ENCODE assay signal across 33 cellular contexts in genomic region chr9:93916358-93916757, GRCh38. TPM values are rescaled to one million over a fixed set of nuclear protein-coding genes. Genes with fewer than 3 reads are reported as not detected.
"Had no signal": no experiment of that assay in that cellular context is flagged by ENCODE, and none has a peak within 500 bp of the region (broad histone marks: within the 10 kb centered on the region; RNA-seq: fewer than 3 reads in every experiment).

No MANE protein-coding gene starts in this region.

- H3K27me3 Mint-ChIP-seq: activated CD4-positive, alpha-beta memory T cell treated with anti-CD3 and anti-CD28 coated beads, Interleukin-2, amount 10 ng/mL, durations not matched to agents 7 days and 5 days; activated CD4-positive, alpha-beta T cell treated with anti-CD3 and anti-CD28 coated beads, Interleukin-2, amount 10 ng/mL, durations not matched to agents 7 days and 5 days; activated naive CD8-positive, alpha-beta T cell; activated T-cell treated with anti-CD3 and anti-CD28 coated beads, Interleukin-2, amount 50 U/mL, for 24 hours had no signal

- H3K4me3 Mint-ChIP-seq: activated CD4-positive, alpha-beta memory T cell treated with anti-CD3 and anti-CD28 coated beads, Interleukin-2, amount 10 ng/mL, durations not matched to agents 7 days and 5 days; activated CD4-positive, alpha-beta T cell treated with anti-CD3 and anti-CD28 coated beads, Interleukin-2, amount 10 ng/mL, durations not matched to agents 7 days and 5 days; activated naive CD8-positive, alpha-beta T cell; activated T-cell treated with anti-CD3 and anti-CD28 coated beads, Interleukin-2, amount 50 U/mL, for 24 hours; activated T-cell treated with anti-CD3 and anti-CD28 coated beads, Interleukin-2, amount 50 U/mL, for 72 hours; central memory CD8-positive, alpha-beta T cell; dendritic cell treated with granulocyte-macrophage colony-stimulating factor and Interleukin-4, amounts not matched to agents 40 ng/mL and 50 ng/mL, for 4 days; endodermal cell had no signal

- H3K9me3 ChIP-seq: esophagus muscularis mucosa, gastrocnemius medialis, heart left ventricle had no signal

- H3K4me1 Mint-ChIP-seq: activated CD4-positive, alpha-beta T cell treated with anti-CD3 and anti-CD28 coated beads, Interleukin-2, amount 10 ng/mL, durations not matched to agents 7 days and 5 days; central memory CD8-positive, alpha-beta T cell; endodermal cell had no signal

- H3K36me3 ChIP-seq: brain microvascular endothelial cell, esophagus muscularis mucosa, gastrocnemius medialis, heart left ventricle had no signal

- H3K9me3 Mint-ChIP-seq: activated CD4-positive, alpha-beta memory T cell treated with anti-CD3 and anti-CD28 coated beads, Interleukin-2, amount 10 ng/mL, durations not matched to agents 7 days and 5 days; activated CD4-positive, alpha-beta T cell treated with anti-CD3 and anti-CD28 coated beads, Interleukin-2, amount 10 ng/mL, durations not matched to agents 7 days and 5 days; activated T-cell treated with anti-CD3 and anti-CD28 coated beads, Interleukin-2, amount 50 U/mL, for 24 hours; activated T-cell treated with anti-CD3 and anti-CD28 coated beads, Interleukin-2, amount 50 U/mL, for 72 hours; central memory CD8-positive, alpha-beta T cell; dendritic cell treated with granulocyte-macrophage colony-stimulating factor and Interleukin-4, amounts not matched to agents 40 ng/mL and 50 ng/mL, for 4 days; endodermal cell had no signal

- H3K36me3 Mint-ChIP-seq: activated naive CD8-positive, alpha-beta T cell had no signal

- H3K27ac ChIP-seq: brain microvascular endothelial cell, coronary artery, dorsolateral prefrontal cortex, esophagus muscularis mucosa, foreskin keratinocyte, gastrocnemius medialis, heart left ventricle had no signal

- ATAC-seq: activated T-cell treated with anti-CD3 and anti-CD28 coated beads, Interleukin-2, amount 50 U/mL, for 72 hours; foreskin keratinocyte; gastrocnemius medialis; heart left ventricle had no signal

- H3K4me1 ChIP-seq: foreskin keratinocyte, gastrocnemius medialis had no signal

- H3K4me3 ChIP-seq: coronary artery, dorsolateral prefrontal cortex, esophagus muscularis mucosa, gastrocnemius medialis, heart left ventricle had no signal

- H3K27ac Mint-ChIP-seq: activated CD4-positive, alpha-beta memory T cell treated with anti-CD3 and anti-CD28 coated beads, Interleukin-2, amount 10 ng/mL, durations not matched to agents 7 days and 5 days; activated CD4-positive, alpha-beta T cell treated with anti-CD3 and anti-CD28 coated beads, Interleukin-2, amount 10 ng/mL, durations not matched to agents 7 days and 5 days; activated naive CD8-positive, alpha-beta T cell; activated T-cell treated with anti-CD3 and anti-CD28 coated beads, Interleukin-2, amount 50 U/mL, for 24 hours; activated T-cell treated with anti-CD3 and anti-CD28 coated beads, Interleukin-2, amount 50 U/mL, for 72 hours; dendritic cell treated with granulocyte-macrophage colony-stimulating factor and Interleukin-4, amounts not matched to agents 40 ng/mL and 50 ng/mL, for 4 days; endodermal cell had no signal

- DNase-seq: activated CD4-positive, alpha-beta memory T cell treated with anti-CD3 and anti-CD28 coated beads, Interleukin-2, amount 10 ng/mL, durations not matched to agents 7 days and 5 days; activated CD4-positive, alpha-beta T cell treated with anti-CD3 and anti-CD28 coated beads for 4 hours; activated CD4-positive, alpha-beta T cell treated with anti-CD3 and anti-CD28 coated beads, Interleukin-2, amount 10 ng/mL, durations not matched to agents 7 days and 5 days; activated CD4-positive, alpha-beta T cell treated with anti-CD3 and anti-CD28 coated beads, Interleukin-2, amount 50 U/mL, for 4 hours; activated CD4-positive, CD25-positive, alpha-beta regulatory T cell; activated CD4-positive, CD25-positive, alpha-beta regulatory T cell treated with anti-CD3 and anti-CD28 coated beads, Interleukin-2, amount 50 U/mL, for 72 hours; activated CD8-positive, alpha-beta memory T cell treated with anti-CD3 and anti-CD28 coated beads, Interleukin-2, amount 50 U/mL, for 48 hours; activated gamma-delta T cell treated with Interleukin-2 at 50 U/mL for 16 hours; activated naive CD4-positive, alpha-beta T cell treated with anti-CD3 and anti-CD28 coated beads, Interleukin-2, amount 50 U/mL, for 16 hours; activated naive CD4-positive, alpha-beta T cell treated with Interleukin-2 at 50 U/mL for 16 hours; activated T-cell treated with anti-CD3 and anti-CD28 coated beads for 4 hours; activated T-cell treated with anti-CD3 and anti-CD28 coated beads, Interleukin-2, amount 50 U/mL, for 24 hours; activated T-cell treated with anti-CD3 and anti-CD28 coated beads, Interleukin-2, amount 50 U/mL, for 72 hours; amniotic stem cell; anterior cingulate cortex; brain microvascular endothelial cell; dorsolateral prefrontal cortex; effector memory CD4-positive, alpha-beta T cell; endodermal cell; erythroblast; foreskin keratinocyte; gastrocnemius medialis; glutamatergic neuron; T-helper 2 cell had no signal

RNA-seq across cellular contexts. Expression of gene BARX1, which starts 38.8 kb away (rescaled TPM):
- total RNA-seq: activated CD4-positive, alpha-beta T cell treated with anti-CD3 and anti-CD28 coated beads, Interleukin-2, amount 10 ng/mL, durations not matched to agents 7 days and 5 days; bronchial epithelial cell; cerebellum; foreskin keratinocyte; gastrocnemius medialis; heart left ventricle; T-helper 1 cell treated with Interleukin-12 subunit alpha and Interleukin-12 subunit beta and Interleukin-4 antibody, amounts not matched to agents 30 ng/mL and 1 ng/mL, for 36 hours had no signal
- polyA plus RNA-seq: foreskin keratinocyte, heart left ventricle had no signal
